In genomic region chr10:45983538-45984186, GRCh38 we compare ENCODE assay signal across 7 cellular contexts. TPM values are rescaled to one million over a fixed set of nuclear protein-coding genes. Genes with fewer than 3 reads are reported as not detected.
DNase-seq lines count a peak whose midpoint lies in the region; ATAC-seq and TF ChIP-seq lines count a peak whose summit lies in the region.
"Not testable (repeated sequence)": the region's sequence is repeated elsewhere in the genome, so short reads cannot be mapped to it uniquely, and the experiment has no call there.

No MANE protein-coding gene starts in this region.

- peak; percentile 42 for ATAC-seq in HG03378 (IDR thresholded peaks at IDR 0.05; ENCODE audit: unreplicated experiment)
- peak; percentile 62 for ATAC-seq in central memory CD8-positive, alpha-beta T cell (replicated peaks; ENCODE audit: extremely low read depth, poor library complexity, severe bottlenecking)

- H3K36me3 Mint-ChIP-seq in activated CD4-positive, alpha-beta T cell treated with anti-CD3 and anti-CD28 coated beads, Interleukin-2, amount 10 ng/mL, durations not matched to agents 7 days and 5 days (ENCODE audit: low read depth), result peaks cover 20% of the 10 kb centered on the region
- H3K36me3 Mint-ChIP-seq in central memory CD8-positive, alpha-beta T cell (ENCODE audit: insufficient read depth), result peaks cover 31% of the 10 kb centered on the region

- H3K36me3 ChIP-seq in OCI-LY3 (replicated peaks; ENCODE audit: low read depth, low read length), result not testable (repeated sequence)
- peaks cover 43% of the 10 kb centered on the region for H3K36me3 ChIP-seq in left ventricle myocardium inferior

- not testable (repeated sequence) for H2AFZ ChIP-seq in OCI-LY3 (ENCODE audit: low read depth, low read length)

- not testable (repeated sequence) for H3K9ac ChIP-seq in OCI-LY3 (ENCODE audit: low read length)

- not testable (repeated sequence) for H3K4me3 ChIP-seq in OCI-LY3 (ENCODE audit: low read length); left ventricle myocardium inferior

- H3K27ac Mint-ChIP-seq in activated CD4-positive, alpha-beta T cell treated with anti-CD3 and anti-CD28 coated beads, Interleukin-2, amount 10 ng/mL, durations not matched to agents 7 days and 5 days; central memory CD8-positive, alpha-beta T cell (ENCODE audit: low read depth): not testable (repeated sequence)

- POLR2A ChIA-PET in activated CD4-positive, alpha-beta T cell treated with anti-CD3 and anti-CD28 coated beads, Interleukin-2, amount 10 ng/mL, durations not matched to agents 7 days and 5 days (lab: Charles Lee), result not testable (repeated sequence)

- not testable (repeated sequence) for H3K9me3 Mint-ChIP-seq in activated CD4-positive, alpha-beta T cell treated with anti-CD3 and anti-CD28 coated beads, Interleukin-2, amount 10 ng/mL, durations not matched to agents 7 days and 5 days; central memory CD8-positive, alpha-beta T cell

- H3K27me3 Mint-ChIP-seq in activated CD4-positive, alpha-beta T cell treated with anti-CD3 and anti-CD28 coated beads, Interleukin-2, amount 10 ng/mL, durations not matched to agents 7 days and 5 days; central memory CD8-positive, alpha-beta T cell: not testable (repeated sequence)

- H3K27ac ChIP-seq in OCI-LY3 (ENCODE audit: low read length); left ventricle myocardium inferior (replicated peaks): not testable (repeated sequence)

- not testable (repeated sequence) for H3K4me3 Mint-ChIP-seq in activated CD4-positive, alpha-beta T cell treated with anti-CD3 and anti-CD28 coated beads, Interleukin-2, amount 10 ng/mL, durations not matched to agents 7 days and 5 days; central memory CD8-positive, alpha-beta T cell

- CTCF ChIA-PET in activated CD4-positive, alpha-beta T cell treated with anti-CD3 and anti-CD28 coated beads, Interleukin-2, amount 10 ng/mL, durations not matched to agents 7 days and 5 days (lab: Charles Lee), result not testable (repeated sequence)

- intact Hi-C loops in left ventricle myocardium inferior (cut with micrococcal nuclease), result not testable (repeated sequence)

- H3K4me2 ChIP-seq in OCI-LY3 (ENCODE audit: low read length), result not testable (repeated sequence)

- H3K4me1 ChIP-seq in OCI-LY3 (ENCODE audit: low read length), result not testable (repeated sequence)
- peaks cover 16% of the 10 kb centered on the region for H3K4me1 ChIP-seq in left ventricle myocardium inferior

- not testable (repeated sequence) for H3K27me3 ChIP-seq in OCI-LY3 (ENCODE audit: low read depth, low read length); left ventricle myocardium inferior (ENCODE audit: low read depth)

- TF ChIP-seq CTCF in OCI-LY3 (IDR thresholded peaks at IDR 0.05; ENCODE audit: low read depth, low read length) (0 out of 2 replicates have a peak, but pooled peaks have one; percentile 12), left ventricle myocardium inferior (IDR thresholded peaks at IDR 0.05; ENCODE audit: borderline replicate concordance) (peak; percentile 46)

- DNase-seq in GDM1 (lab: John Stamatoyannopoulos, UW) (peak; percentile 32), non-pigmented ciliary epithelial cell (ENCODE audit: low read depth) (peak; percentile 17)
- DNase-seq in activated CD4-positive, alpha-beta T cell treated with anti-CD3 and anti-CD28 coated beads, Interleukin-2, amount 10 ng/mL, durations not matched to agents 7 days and 5 days, result peak; percentile 74
- peak in 1 of 2 donors; percentile 16 for DNase-seq in central memory CD8-positive, alpha-beta T cell (ENCODE audit: low spot score in 2 of 2)
- not testable (repeated sequence) for DNase-seq in left ventricle myocardium inferior

- not testable (repeated sequence) for H4K20me1 ChIP-seq in OCI-LY3 (ENCODE audit: insufficient read depth, low read length)

- H3K9me3 ChIP-seq in OCI-LY3 (ENCODE audit: insufficient read depth, low read length); left ventricle myocardium inferior (replicated peaks): not testable (repeated sequence)

- not testable (repeated sequence) for H3K79me2 ChIP-seq in OCI-LY3 (ENCODE audit: low read length)

- not testable (repeated sequence) for H3K4me1 Mint-ChIP-seq in activated CD4-positive, alpha-beta T cell treated with anti-CD3 and anti-CD28 coated beads, Interleukin-2, amount 10 ng/mL, durations not matched to agents 7 days and 5 days; central memory CD8-positive, alpha-beta T cell

RNA-seq across cellular contexts. Expression of gene TIMM23, which starts 11.4 kb away (rescaled TPM):
- total RNA-seq in activated CD4-positive, alpha-beta T cell treated with anti-CD3 and anti-CD28 coated beads, Interleukin-2, amount 10 ng/mL, durations not matched to agents 7 days and 5 days, result 10 to 100 TPM; 49.0 to 54.5 TPM
- total RNA-seq in left ventricle myocardium inferior, result 83.5 TPM

RNA-seq across cellular contexts. Expression of gene NCOA4, which starts 46.8 kb away (rescaled TPM):
- 100 to 1,000 TPM; 148 to 171 TPM for total RNA-seq in activated CD4-positive, alpha-beta T cell treated with anti-CD3 and anti-CD28 coated beads, Interleukin-2, amount 10 ng/mL, durations not matched to agents 7 days and 5 days
- 270 TPM for total RNA-seq in left ventricle myocardium inferior
